Comparison of ENCODE assay signal across 29 cellular contexts in genomic region chr17:37135581-37135980, GRCh38.
"Had no signal": no experiment of that assay in that cellular context is flagged by ENCODE, and none has a peak within 500 bp of the region (broad histone marks: within the 10 kb centered on the region; RNA-seq: fewer than 3 reads in every experiment).

No MANE protein-coding gene starts in this region.

- H3K27me3 Mint-ChIP-seq: activated B cell treated with CpG ODN at 0.5 μM for 24 hours; activated CD4-positive, alpha-beta memory T cell treated with anti-CD3 and anti-CD28 coated beads for 36 hours; activated CD4-positive, alpha-beta T cell treated with anti-CD3 and anti-CD28 coated beads, Interleukin-2, amount 10 ng/mL, durations not matched to agents 24 days and 14 days had no signal

- H3K4me1 ChIP-seq: ascending aorta, body of pancreas had no signal

- H3K4me2 ChIP-seq: KMS-11 had no signal

- H3K4me3 ChIP-seq: ascending aorta, body of pancreas, MG63, SJCRH30 had no signal

- H3K27ac ChIP-seq: ascending aorta, body of pancreas, KMS-11, SJCRH30 had no signal

- H3K4me1 Mint-ChIP-seq: activated B cell treated with CpG ODN at 0.5 μM for 24 hours; activated CD4-positive, alpha-beta T cell treated with anti-CD3 and anti-CD28 coated beads, Interleukin-2, amount 10 ng/mL, durations not matched to agents 24 days and 14 days had no signal

- H3K9ac ChIP-seq: KMS-11 had no signal

- ATAC-seq: activated T-cell treated with anti-CD3 and anti-CD28 coated beads, Interleukin-2, amount 50 U/mL, for 4 hours; body of pancreas; Panc1; Right ventricle myocardium inferior had no signal

- H3K36me3 ChIP-seq: ascending aorta had no signal

- H3K9me3 ChIP-seq: ascending aorta, body of pancreas, MG63, SJCRH30 had no signal

- H3K27me3 ChIP-seq: ascending aorta, body of pancreas, MG63, SJCRH30 had no signal

- H3K27ac Mint-ChIP-seq: activated B cell treated with CpG ODN at 0.5 μM for 24 hours; activated CD4-positive, alpha-beta memory T cell treated with anti-CD3 and anti-CD28 coated beads for 36 hours; activated CD4-positive, alpha-beta T cell treated with anti-CD3 and anti-CD28 coated beads, Interleukin-2, amount 10 ng/mL, durations not matched to agents 24 days and 14 days; activated naive CD4-positive, alpha-beta T cell treated with anti-CD3 and anti-CD28 coated beads for 36 hours; T-helper 1 cell treated with Interleukin-12 subunit alpha and Interleukin-12 subunit beta and Interleukin-4 antibody, amounts not matched to agents 30 μg/mL and 1 μg/mL, for 36 hours had no signal

- DNase-seq: activated B cell treated with CpG ODN at 0.5 μM for 24 hours; activated CD4-positive, alpha-beta memory T cell treated with anti-CD3 and anti-CD28 coated beads for 36 hours; activated CD4-positive, alpha-beta T cell treated with anti-CD3 and anti-CD28 coated beads for 1 hour; activated CD4-positive, alpha-beta T cell treated with anti-CD3 and anti-CD28 coated beads, Interleukin-2, amount 10 ng/mL, durations not matched to agents 24 days and 14 days; activated CD8-positive, alpha-beta memory T cell treated with anti-CD3 and anti-CD28 coated beads for 24 hours; activated gamma-delta T cell; activated naive CD4-positive, alpha-beta T cell treated with anti-CD3 and anti-CD28 coated beads for 36 hours; activated T-cell treated with anti-CD3 and anti-CD28 coated beads, Interleukin-2, amount 50 U/mL, for 4 hours; amniotic stem cell; body of pancreas; MG63; MV-4-11; NCI-H1417 treated with DMSO at 0.1 percent for 48 hours; NCI-H1694; NCI-H2107; NCI-H2171 treated with DMSO at 0.1 percent for 48 hours; NCI-H226; NCI-H510A; NCI-H526 treated with DMSO at 0.1 percent for 48 hours; NCI-H82; NK-92 treated with Interleukin-12 subunit alpha and Interleukin-12 subunit beta, amount 100 ng/mL, for 24 hours; OCI-M1; RPMI8226; SJCRH30 had no signal

- H3K9me3 Mint-ChIP-seq: activated B cell treated with CpG ODN at 0.5 μM for 24 hours; activated CD4-positive, alpha-beta memory T cell treated with anti-CD3 and anti-CD28 coated beads for 36 hours; activated CD4-positive, alpha-beta T cell treated with anti-CD3 and anti-CD28 coated beads, Interleukin-2, amount 10 ng/mL, durations not matched to agents 24 days and 14 days; activated naive CD4-positive, alpha-beta T cell treated with anti-CD3 and anti-CD28 coated beads for 36 hours; activated T-cell treated with anti-CD3 and anti-CD28 coated beads, Interleukin-2, amount 50 U/mL, for 4 hours; T-helper 1 cell treated with Interleukin-12 subunit alpha and Interleukin-12 subunit beta and Interleukin-4 antibody, amounts not matched to agents 30 μg/mL and 1 μg/mL, for 36 hours had no signal

- H3K4me3 Mint-ChIP-seq: activated B cell treated with CpG ODN at 0.5 μM for 24 hours; activated CD4-positive, alpha-beta memory T cell treated with anti-CD3 and anti-CD28 coated beads for 36 hours; activated CD4-positive, alpha-beta T cell treated with anti-CD3 and anti-CD28 coated beads, Interleukin-2, amount 10 ng/mL, durations not matched to agents 24 days and 14 days; activated naive CD4-positive, alpha-beta T cell treated with anti-CD3 and anti-CD28 coated beads for 36 hours; activated T-cell treated with anti-CD3 and anti-CD28 coated beads, Interleukin-2, amount 50 U/mL, for 4 hours; T-helper 1 cell treated with Interleukin-12 subunit alpha and Interleukin-12 subunit beta and Interleukin-4 antibody, amounts not matched to agents 30 μg/mL and 1 μg/mL, for 36 hours had no signal
